In the genomic region with DNA sequence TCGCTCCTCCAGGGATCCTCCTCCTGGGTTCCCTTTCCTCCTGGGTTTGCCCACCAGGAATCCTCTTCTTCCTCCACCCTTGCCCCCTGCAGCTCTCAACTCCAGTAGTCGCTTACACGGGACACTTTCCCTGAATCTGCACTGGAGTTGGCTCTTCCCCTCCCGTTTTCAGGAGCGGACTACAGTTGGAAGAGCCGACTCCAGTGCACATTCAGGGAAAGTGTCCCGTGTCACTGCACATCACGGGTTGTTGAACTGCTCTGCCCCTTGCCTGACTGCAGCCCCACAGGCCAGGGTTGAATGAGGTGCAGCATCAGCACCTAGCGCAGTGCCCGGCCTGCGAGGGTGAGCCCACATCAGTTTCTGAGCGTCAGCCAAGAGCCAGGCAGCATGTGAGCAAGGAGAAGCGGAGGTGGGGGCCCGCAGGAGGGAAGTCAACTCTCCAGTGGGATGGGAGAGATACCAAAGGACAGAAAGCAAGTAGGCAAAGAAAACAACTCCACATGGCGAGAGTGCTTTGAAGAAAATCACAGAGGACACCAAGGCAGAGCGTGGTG, we compare ENCODE assay signal across 2 cellular contexts.
TF ChIP-seq lines count a peak whose summit lies in the region.

No MANE protein-coding gene starts in this region.

TF ChIP-seq in IMR-90, 13 proteins besides CTCF, POLR2A, EP300 and RAD21:
- TF ChIP-seq MAFK (IDR thresholded peaks at IDR 0.05; ENCODE audit: low read depth, low read length) (no peak), NFE2L2 (IDR thresholded peaks at IDR 0.05; ENCODE audit: low read depth, low read length) (no peak), MAZ (IDR thresholded peaks at IDR 0.05; ENCODE audit: borderline replicate concordance, low read depth, low read length) (no peak; the same call in 1 of the 2 replicates), CHD1 (IDR thresholded peaks at IDR 0.05; ENCODE audit: low read depth, low read length) (no peak), RFX5 (IDR thresholded peaks at IDR 0.05; ENCODE audit: low read depth, low read length) (no peak), FOS (IDR thresholded peaks at IDR 0.05; ENCODE audit: low read depth, low read length) (no peak), MXI1 (IDR thresholded peaks at IDR 0.05; ENCODE audit: borderline replicate concordance, low read depth, low read length) (no peak), SMC3 (IDR thresholded peaks at IDR 0.05; ENCODE audit: low read depth, low read length) (no peak), RCOR1 (IDR thresholded peaks at IDR 0.05; ENCODE audit: insufficient replicate concordance, low read length) (no peak), CEBPB (IDR thresholded peaks at IDR 0.05; ENCODE audit: low read depth, low read length) (no peak), BHLHE40 (IDR thresholded peaks at IDR 0.05; ENCODE audit: low read depth, low read length) (no peak)
- TF ChIP-seq, protein P1, sequence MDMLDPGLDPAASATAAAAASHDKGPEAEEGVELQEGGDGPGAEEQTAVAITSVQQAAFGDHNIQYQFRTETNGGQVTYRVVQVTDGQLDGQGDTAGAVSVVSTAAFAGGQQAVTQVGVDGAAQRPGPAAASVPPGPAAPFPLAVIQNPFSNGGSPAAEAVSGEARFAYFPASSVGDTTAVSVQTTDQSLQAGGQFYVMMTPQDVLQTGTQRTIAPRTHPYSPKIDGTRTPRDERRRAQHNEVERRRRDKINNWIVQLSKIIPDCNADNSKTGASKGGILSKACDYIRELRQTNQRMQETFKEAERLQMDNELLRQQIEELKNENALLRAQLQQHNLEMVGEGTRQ (IDR thresholded peaks at IDR 0.05; ENCODE audit: low read depth, low read length) = no peak
- TF ChIP-seq, protein P2, sequence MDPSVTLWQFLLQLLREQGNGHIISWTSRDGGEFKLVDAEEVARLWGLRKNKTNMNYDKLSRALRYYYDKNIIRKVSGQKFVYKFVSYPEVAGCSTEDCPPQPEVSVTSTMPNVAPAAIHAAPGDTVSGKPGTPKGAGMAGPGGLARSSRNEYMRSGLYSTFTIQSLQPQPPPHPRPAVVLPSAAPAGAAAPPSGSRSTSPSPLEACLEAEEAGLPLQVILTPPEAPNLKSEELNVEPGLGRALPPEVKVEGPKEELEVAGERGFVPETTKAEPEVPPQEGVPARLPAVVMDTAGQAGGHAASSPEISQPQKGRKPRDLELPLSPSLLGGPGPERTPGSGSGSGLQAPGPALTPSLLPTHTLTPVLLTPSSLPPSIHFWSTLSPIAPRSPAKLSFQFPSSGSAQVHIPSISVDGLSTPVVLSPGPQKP (IDR thresholded peaks at IDR 0.05; ENCODE audit: borderline replicate concordance, low read depth, low read length) = no peak

TF ChIP-seq in H1, 55 proteins besides CTCF, POLR2A, EP300 and RAD21:
- TF ChIP-seq BCL11A (IDR thresholded peaks at IDR 0.05; ENCODE audit: low read depth in 2 of 2, low read length in 2 of 2) (no peak), KDM1A (IDR thresholded peaks at IDR 0.05; ENCODE audit: borderline replicate concordance, low read length) (no peak), JUN (IDR thresholded peaks at IDR 0.05; ENCODE audit: low read depth, low read length) (no peak)
- TF ChIP-seq, protein P3, sequence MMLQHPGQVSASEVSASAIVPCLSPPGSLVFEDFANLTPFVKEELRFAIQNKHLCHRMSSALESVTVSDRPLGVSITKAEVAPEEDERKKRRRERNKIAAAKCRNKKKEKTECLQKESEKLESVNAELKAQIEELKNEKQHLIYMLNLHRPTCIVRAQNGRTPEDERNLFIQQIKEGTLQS (IDR thresholded peaks at IDR 0.05; ENCODE audit: insufficient read depth, low read depth, low read length) = no peak
